Comparison of ENCODE assay signal across 17 cellular contexts in the genomic region with DNA sequence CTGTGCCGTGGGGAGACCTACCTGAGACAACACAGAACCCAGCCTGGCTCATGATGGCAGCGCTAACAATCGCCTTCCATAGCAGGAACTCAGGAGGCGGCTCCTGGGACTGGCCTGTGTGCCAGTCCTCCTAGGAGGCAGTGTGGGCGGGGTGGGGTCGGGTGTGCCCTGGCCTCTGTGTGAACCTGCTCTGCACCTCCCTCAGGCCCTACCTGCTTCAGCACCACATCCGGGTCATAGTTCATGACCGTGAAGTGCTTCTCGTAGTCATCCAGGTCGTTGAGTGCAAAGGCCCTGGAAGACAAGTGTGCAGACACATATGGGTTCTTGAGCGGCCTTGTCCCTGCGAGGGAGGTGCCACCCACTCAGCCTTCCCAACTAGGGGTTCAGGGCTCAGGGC.
"Had no signal": no experiment of that assay in that cellular context is flagged by ENCODE, and none has a peak within 500 bp of the region (broad histone marks: within the 10 kb centered on the region; RNA-seq: fewer than 3 reads in every experiment).

No MANE protein-coding gene starts in this region.

- H3K4me1 ChIP-seq: ascending aorta, breast epithelium, left ventricle myocardium inferior, vagina had no signal

- H3K79me2 ChIP-seq: hepatocyte had no signal

- H3K36me3 ChIP-seq: breast epithelium had no signal

- H3K9me3 ChIP-seq: ascending aorta, breast epithelium, left ventricle myocardium inferior, tibial artery, vagina had no signal

- DNase-seq: activated CD4-positive, alpha-beta T cell treated with anti-CD3 and anti-CD28 coated beads, Interleukin-2, amount 10 ng/mL, durations not matched to agents 7 days and 5 days; activated CD8-positive, alpha-beta memory T cell treated with anti-CD3 and anti-CD28 coated beads, Interleukin-2, amount 50 U/mL, for 48 hours; activated gamma-delta T cell treated with Interleukin-2 at 50 U/mL for 16 hours; activated naive CD8-positive, alpha-beta T cell treated with anti-CD3 and anti-CD28 coated beads for 36 hours; dorsolateral prefrontal cortex; erythroblast; islet precursor cell; left ventricle myocardium inferior; nucleus accumbens; stimulated activated CD4-positive, alpha-beta T cell treated with anti-CD3 and anti-CD28 coated beads, Interleukin-12 subunit alpha, Interleukin-12 subunit beta, amount 100 ng/mL, for 4 hours; stimulated activated CD4-positive, alpha-beta T cell treated with anti-CD3 and anti-CD28 coated beads, Interleukin-2, amount 100 ng/mL, for 24 hours; tibial artery had no signal

- H2AFZ ChIP-seq: hepatocyte had no signal

- H3K27ac ChIP-seq: ascending aorta, breast epithelium, dorsolateral prefrontal cortex, hepatocyte, left ventricle myocardium inferior, tibial artery, vagina had no signal

- H3K4me3 ChIP-seq: ascending aorta, breast epithelium, dorsolateral prefrontal cortex, hepatocyte, left ventricle myocardium inferior, tibial artery, vagina had no signal

- H3K4me2 ChIP-seq: hepatocyte had no signal

- ATAC-seq: sciatic nerve had no signal

- H3K27me3 ChIP-seq: ascending aorta, breast epithelium, dorsolateral prefrontal cortex, hepatocyte, tibial artery, vagina had no signal
